15 cellular contexts compared by ENCODE assay signal in genomic region chr2:173874003-173874898, GRCh38.
DNase-seq lines count a peak whose midpoint lies in the region; ATAC-seq and TF ChIP-seq lines count a peak whose summit lies in the region.
"Had no signal": no experiment of that assay in that cellular context is flagged by ENCODE, and none has a peak within 500 bp of the region (broad histone marks: within the 10 kb centered on the region; RNA-seq: fewer than 3 reads in every experiment).

No MANE protein-coding gene starts in this region.

- H3K4me3 Mint-ChIP-seq in nephron, result no peak overlapping the region
- H3K4me3 Mint-ChIP-seq: natural killer cell treated with Interleukin-12 subunit alpha and Interleukin-12 subunit beta and Interleukin-15 and Interleukin-18, amount 100 ng/mL, for 72 hours had no signal

- peaks cover 3% of the 10 kb centered on the region for H3K27me3 Mint-ChIP-seq in nephron (ENCODE audit: low read depth)

- peaks cover 18% of the 10 kb centered on the region for H3K4me1 Mint-ChIP-seq in nephron

- no peaks in the 10 kb centered on the region for H3K36me3 Mint-ChIP-seq in nephron (ENCODE audit: low read depth)
- H3K36me3 Mint-ChIP-seq: natural killer cell treated with Interleukin-12 subunit alpha and Interleukin-12 subunit beta and Interleukin-15 and Interleukin-18, amount 100 ng/mL, for 72 hours had no signal

- H3K9me3 Mint-ChIP-seq in nephron, result no peaks in the 10 kb centered on the region
- H3K9me3 Mint-ChIP-seq: natural killer cell treated with Interleukin-12 subunit alpha and Interleukin-12 subunit beta and Interleukin-15 and Interleukin-18, amount 100 ng/mL, for 72 hours had no signal

- peak overlapping the region; percentile 17 to 60 (median 48) for H3K27ac Mint-ChIP-seq in nephron
- H3K27ac Mint-ChIP-seq: natural killer cell treated with Interleukin-12 subunit alpha and Interleukin-12 subunit beta and Interleukin-15 and Interleukin-18, amount 100 ng/mL, for 72 hours had no signal

- TF ChIP-seq CTCF in nephron (IDR thresholded peaks at IDR 0.05; ENCODE audit: unreplicated experiment in 3 of 3), result no peak

- peak; percentile 20 for ATAC-seq in GM18870 (IDR thresholded peaks at IDR 0.05; ENCODE audit: unreplicated experiment)
- ATAC-seq in GM21619 (IDR thresholded peaks at IDR 0.05; ENCODE audit: unreplicated experiment), result peak; percentile 24
- ATAC-seq in HG03135 (IDR thresholded peaks at IDR 0.05; ENCODE audit: unreplicated experiment), result peak; percentile 20
- ATAC-seq in HG03520 (IDR thresholded peaks at IDR 0.05; ENCODE audit: unreplicated experiment), result no peak

- DNase-seq in stimulated activated CD8-positive, alpha-beta memory T cell treated with anti-CD3 and anti-CD28 coated beads, Interleukin-4, amount 100 ng/mL, for 48 hours, result no peak
- no peak for DNase-seq in NCI-H69 (lab: John Stamatoyannopoulos, UW)
- DNase-seq in glomerular visceral epithelial cell (ENCODE audit: extremely low spot score), result no peak
- DNase-seq: activated CD4-positive, alpha-beta T cell treated with anti-CD3 and anti-CD28 coated beads for 48 hours; activated effector memory CD4-positive, alpha-beta T cell treated with anti-CD3 and anti-CD28 coated beads, Interleukin-2, amount 50 U/mL, for 16 hours; Calu3; caudate nucleus; MG63; SK-N-SH had no signal
